ENCODE assay signal across 8 cellular contexts in the genomic region with DNA sequence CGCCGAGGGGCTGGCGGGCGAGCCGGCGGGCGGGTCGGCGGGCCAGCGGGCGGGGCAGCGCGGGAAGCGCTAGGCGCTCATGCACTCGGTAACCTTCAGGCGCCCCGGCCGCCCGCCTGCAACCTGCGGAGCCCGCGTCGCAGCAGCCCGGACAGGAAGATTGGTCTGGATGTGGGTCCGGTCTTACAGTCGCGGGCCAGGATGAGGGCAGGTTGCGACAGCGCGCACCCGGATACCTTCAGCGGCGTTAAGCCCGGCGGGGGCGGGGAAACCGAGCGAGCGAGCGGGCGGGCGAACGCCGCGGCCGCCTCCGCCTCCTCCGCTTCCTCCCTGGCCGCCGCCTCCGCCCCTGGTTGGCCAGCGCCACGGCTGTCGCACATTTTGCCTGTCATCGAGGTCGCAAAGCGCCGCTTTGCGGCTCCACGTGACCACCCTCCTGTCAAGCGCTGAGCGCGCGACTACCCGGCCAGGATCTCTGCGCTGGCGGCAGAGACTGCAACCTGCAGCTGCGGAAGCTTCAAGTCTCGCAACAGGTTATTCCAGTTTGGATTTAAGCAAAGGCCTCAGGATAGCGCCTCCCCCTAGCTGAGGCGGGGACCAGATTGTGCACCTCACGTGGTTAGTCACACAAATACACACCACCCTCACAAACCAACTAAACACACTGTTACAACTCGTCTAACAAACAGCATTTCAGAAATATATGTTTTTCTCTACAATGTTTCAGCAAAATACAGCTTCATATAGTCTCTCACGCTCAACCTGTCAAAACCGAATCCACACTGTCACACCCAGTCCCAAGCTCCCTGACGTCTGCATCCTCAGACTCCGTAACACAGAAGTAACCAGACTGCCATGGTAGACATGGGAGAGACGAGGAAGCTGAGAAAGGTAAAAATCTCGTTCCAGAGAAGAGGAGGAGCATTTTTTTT. TPM values are rescaled to one million over a fixed set of nuclear protein-coding genes. Genes with fewer than 3 reads are reported as not detected.
DNase-seq lines count a peak whose midpoint lies in the region; ATAC-seq and TF ChIP-seq lines count a peak whose summit lies in the region.

TSS of gene FAF1 (minus strand) at position 355 of the 932 bp plus-strand sequence. CDS start 456 bp downstream, outside the sequence.

- H3K9me3 Mint-ChIP-seq in activated T-cell treated with anti-CD3 and anti-CD28 coated beads, Interleukin-2, amount 50 U/mL, for 72 hours = no peaks in the 10 kb centered on the region

- no peaks in the 10 kb centered on the region for H3K27me3 Mint-ChIP-seq in activated T-cell treated with anti-CD3 and anti-CD28 coated beads, Interleukin-2, amount 50 U/mL, for 72 hours (ENCODE audit: low read depth)

- peaks cover 0 to 1% of the 10 kb centered on the region in 2 donors for H3K36me3 Mint-ChIP-seq in activated T-cell treated with anti-CD3 and anti-CD28 coated beads, Interleukin-2, amount 50 U/mL, for 72 hours (ENCODE audit: insufficient read depth in 2 of 2)

- no peaks in the 10 kb centered on the region for H3K27me3 ChIP-seq in esophagus squamous epithelium

- peak in 3 of 4 donors; percentile 13 to 85 (median 84) for TF ChIP-seq POLR2A in esophagus squamous epithelium (IDR thresholded peaks at IDR 0.05)

- peaks cover 25% of the 10 kb centered on the region for H3K4me1 Mint-ChIP-seq in activated T-cell treated with anti-CD3 and anti-CD28 coated beads, Interleukin-2, amount 50 U/mL, for 72 hours (ENCODE audit: low read depth)

- TF ChIP-seq CTCF in esophagus squamous epithelium (IDR thresholded peaks at IDR 0.05) = peak; percentile 21 to 66 (median 61)

- peak within 1 kb of the TSS; percentile 74 for H3K27ac Mint-ChIP-seq in activated T-cell treated with anti-CD3 and anti-CD28 coated beads, Interleukin-2, amount 50 U/mL, for 72 hours

- peaks cover 0 to 8% (median 0%) of the 10 kb centered on the region in 3 donors for H3K36me3 ChIP-seq in esophagus squamous epithelium

- intact Hi-C loops in esophagus squamous epithelium (cut with DNase I) = no loop called here

- H3K27ac ChIP-seq in esophagus squamous epithelium = peak within 1 kb of the TSS; percentile 91 to 95 (median 92)

- WGBS in esophagus squamous epithelium, 2 donors = 0 to 1% methylated on average over 11 to 12 of the region's 80 CpGs

- peaks cover 0 to 33% (median 13%) of the 10 kb centered on the region in 3 donors for H3K4me1 ChIP-seq in esophagus squamous epithelium

- ATAC-seq in GM21619 (IDR thresholded peaks at IDR 0.05; ENCODE audit: unreplicated experiment) = peak; percentile 89
- peak; percentile 90 for ATAC-seq in activated T-cell treated with anti-CD3 and anti-CD28 coated beads, Interleukin-2, amount 50 U/mL, for 72 hours (replicated peaks in 1 of 2)

- H3K4me3 ChIP-seq in Jurkat, Clone E6-1 (ENCODE audit: low read length) = peak within 1 kb of the TSS; percentile 96
- H3K4me3 ChIP-seq in esophagus squamous epithelium = peak within 1 kb of the TSS; percentile 66 to 85 (median 74)

- DNase-seq in DMS79 (lab: John Stamatoyannopoulos, UW) (peak; percentile 97), esophagus squamous epithelium (lab: John Stamatoyannopoulos, UW) (peak; percentile 88), myocyte (ENCODE audit: low read depth) (peak; percentile 96)
- peak; percentile 97 for DNase-seq in Jurkat, Clone E6-1 (ENCODE audit: low read depth, low spot score)
- DNase-seq in activated T-cell treated with anti-CD3 and anti-CD28 coated beads, Interleukin-2, amount 50 U/mL, for 72 hours = peak; percentile 97 to 98
- DNase-seq in stimulated activated CD8-positive, alpha-beta memory T cell treated with anti-CD3 and anti-CD28 coated beads, Interleukin-7, amount 100 ng/mL, for 48 hours (ENCODE audit: extremely low read depth in 1 of 2, low read depth in 1 of 2) = peak; percentile 93 to 94

- no peaks in the 10 kb centered on the region for H3K9me3 ChIP-seq in esophagus squamous epithelium

- peak within 1 kb of the TSS; percentile 84 to 91 for H3K4me3 Mint-ChIP-seq in activated T-cell treated with anti-CD3 and anti-CD28 coated beads, Interleukin-2, amount 50 U/mL, for 72 hours

TF ChIP-seq in PFSK-1, 5 proteins besides CTCF, POLR2A, EP300 and RAD21:
- TF ChIP-seq FOXP2 (optimal IDR thresholded peaks at IDR 0.05; ENCODE audit: borderline replicate concordance, extremely low read depth, extremely low read length, insufficient read depth) (peak; percentile 88), SIN3A (IDR thresholded peaks at IDR 0.05; ENCODE audit: borderline replicate concordance, insufficient read depth, low read length) (peak; percentile 94), REST (IDR thresholded peaks at IDR 0.05; ENCODE audit: insufficient read depth in 1 of 2, low read depth in 2 of 2, low read length in 2 of 2) (peak in 1 of 2 experiments; percentile 38; a peak in 1 of 4 replicates), POLR2AphosphoS5 (IDR thresholded peaks at IDR 0.05; ENCODE audit: low read depth, low read length) (peak; percentile 90), TAF1 (IDR thresholded peaks at IDR 0.05; ENCODE audit: borderline replicate concordance, insufficient read depth, low read length) (peak; percentile 87; the same call in 1 of the 2 replicates)

RNA-seq across cellular contexts. Expression of gene FAF1, which starts in this region (rescaled TPM):
- polyA plus RNA-seq in Jurkat, Clone E6-1 (2012; ENCODE audit: insufficient read depth, insufficient read length) = 135 TPM
- polyA plus RNA-seq in PFSK-1 (2012; ENCODE audit: insufficient read length, low read depth) = 76.3 TPM
- 10 to 100 TPM; 65.7 to 83.0 TPM for total RNA-seq in activated T-cell treated with anti-CD3 and anti-CD28 coated beads, Interleukin-2, amount 50 U/mL, for 72 hours
- total RNA-seq in esophagus squamous epithelium = 10 to 100 TPM; 23.8 to 64.6 (median 43.9) TPM
- 48.5 and 60.2 TPM in 2 replicates for total RNA-seq in myocyte
- polyA plus RNA-seq in myocyte (2012) = 37.0 TPM

Comparison
In these comparisons a context has a peak if more than half of its experiments do, and no peak if none do; other contexts are left out.
1. Peak in every context shown above with its lines: DNase-seq, ATAC-seq, H3K4me3 ChIP-seq and H3K27ac ChIP-seq.